In genomic region chr2:161425966-161426365, GRCh38 we compare ENCODE assay signal across 1 cellular context.
TF ChIP-seq lines count a peak whose summit lies in the region.

No MANE protein-coding gene starts in this region.

TF ChIP-seq in WTC11, 78 proteins besides CTCF, POLR2A, EP300 and RAD21 (continued from another document):
- TF ChIP-seq, protein P1, sequence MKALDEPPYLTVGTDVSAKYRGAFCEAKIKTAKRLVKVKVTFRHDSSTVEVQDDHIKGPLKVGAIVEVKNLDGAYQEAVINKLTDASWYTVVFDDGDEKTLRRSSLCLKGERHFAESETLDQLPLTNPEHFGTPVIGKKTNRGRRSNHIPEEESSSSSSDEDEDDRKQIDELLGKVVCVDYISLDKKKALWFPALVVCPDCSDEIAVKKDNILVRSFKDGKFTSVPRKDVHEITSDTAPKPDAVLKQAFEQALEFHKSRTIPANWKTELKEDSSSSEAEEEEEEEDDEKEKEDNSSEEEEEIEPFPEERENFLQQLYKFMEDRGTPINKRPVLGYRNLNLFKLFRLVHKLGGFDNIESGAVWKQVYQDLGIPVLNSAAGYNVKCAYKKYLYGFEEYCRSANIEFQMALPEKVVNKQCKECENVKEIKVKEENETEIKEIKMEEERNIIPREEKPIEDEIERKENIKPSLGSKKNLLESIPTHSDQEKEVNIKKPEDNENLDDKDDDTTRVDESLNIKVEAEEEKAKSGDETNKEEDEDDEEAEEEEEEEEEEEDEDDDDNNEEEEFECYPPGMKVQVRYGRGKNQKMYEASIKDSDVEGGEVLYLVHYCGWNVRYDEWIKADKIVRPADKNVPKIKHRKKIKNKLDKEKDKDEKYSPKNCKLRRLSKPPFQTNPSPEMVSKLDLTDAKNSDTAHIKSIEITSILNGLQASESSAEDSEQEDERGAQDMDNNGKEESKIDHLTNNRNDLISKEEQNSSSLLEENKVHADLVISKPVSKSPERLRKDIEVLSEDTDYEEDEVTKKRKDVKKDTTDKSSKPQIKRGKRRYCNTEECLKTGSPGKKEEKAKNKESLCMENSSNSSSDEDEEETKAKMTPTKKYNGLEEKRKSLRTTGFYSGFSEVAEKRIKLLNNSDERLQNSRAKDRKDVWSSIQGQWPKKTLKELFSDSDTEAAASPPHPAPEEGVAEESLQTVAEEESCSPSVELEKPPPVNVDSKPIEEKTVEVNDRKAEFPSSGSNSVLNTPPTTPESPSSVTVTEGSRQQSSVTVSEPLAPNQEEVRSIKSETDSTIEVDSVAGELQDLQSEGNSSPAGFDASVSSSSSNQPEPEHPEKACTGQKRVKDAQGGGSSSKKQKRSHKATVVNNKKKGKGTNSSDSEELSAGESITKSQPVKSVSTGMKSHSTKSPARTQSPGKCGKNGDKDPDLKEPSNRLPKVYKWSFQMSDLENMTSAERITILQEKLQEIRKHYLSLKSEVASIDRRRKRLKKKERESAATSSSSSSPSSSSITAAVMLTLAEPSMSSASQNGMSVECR (CRISPR knock-in tag; IDR thresholded peaks at IDR 0.05; ENCODE audit: borderline replicate concordance) = no peak
- TF ChIP-seq CREB1 (CRISPR knock-in tag; IDR thresholded peaks at IDR 0.05) (no peak), PREB (CRISPR knock-in tag; IDR thresholded peaks at IDR 0.05; ENCODE audit: borderline replicate concordance) (no peak), NFATC4 (CRISPR knock-in tag; IDR thresholded peaks at IDR 0.05) (no peak), TEAD4 (CRISPR knock-in tag; IDR thresholded peaks at IDR 0.05) (no peak), ZNF423 (CRISPR knock-in tag; IDR thresholded peaks at IDR 0.05) (no peak), SP1 (CRISPR knock-in tag; conservative IDR thresholded peaks at IDR 0.05) (no peak), AFF4 (CRISPR knock-in tag; IDR thresholded peaks at IDR 0.05; ENCODE audit: borderline replicate concordance) (no peak), FOXJ3 (CRISPR knock-in tag; IDR thresholded peaks at IDR 0.05; ENCODE audit: borderline replicate concordance) (no peak), ZNF281 (CRISPR knock-in tag; IDR thresholded peaks at IDR 0.05) (no peak)
- TF ChIP-seq, protein P2, sequence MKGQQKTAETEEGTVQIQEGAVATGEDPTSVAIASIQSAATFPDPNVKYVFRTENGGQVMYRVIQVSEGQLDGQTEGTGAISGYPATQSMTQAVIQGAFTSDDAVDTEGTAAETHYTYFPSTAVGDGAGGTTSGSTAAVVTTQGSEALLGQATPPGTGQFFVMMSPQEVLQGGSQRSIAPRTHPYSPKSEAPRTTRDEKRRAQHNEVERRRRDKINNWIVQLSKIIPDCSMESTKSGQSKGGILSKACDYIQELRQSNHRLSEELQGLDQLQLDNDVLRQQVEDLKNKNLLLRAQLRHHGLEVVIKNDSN (CRISPR knock-in tag; IDR thresholded peaks at IDR 0.05) = no peak
TF ChIP-seq in WTC11: peak in this region for 0.
